ENCODE assay signal across 13 cellular contexts in genomic region chr1:4584471-4584870, GRCh38.
DNase-seq lines count a peak whose midpoint lies in the region; ATAC-seq and TF ChIP-seq lines count a peak whose summit lies in the region.
"Had no signal": no experiment of that assay in that cellular context is flagged by ENCODE, and none has a peak within 500 bp of the region (broad histone marks: within the 10 kb centered on the region; RNA-seq: fewer than 3 reads in every experiment).

No MANE protein-coding gene starts in this region.

- no peaks in the 10 kb centered on the region for H3K9me2 ChIP-seq in OCI-LY7 (ENCODE audit: insufficient read depth, low read length)

- no peak for ATAC-seq in activated naive CD4-positive, alpha-beta T cell treated with anti-CD3 and anti-CD28 coated beads, Interleukin-2, amount 50 U/mL, for 72 hours
- ATAC-seq in left ventricle myocardium superior (no peak), HG02678 (IDR thresholded peaks at IDR 0.05; ENCODE audit: unreplicated experiment) (no peak)

- H3K9me3 Mint-ChIP-seq in nephron = peaks cover 3% of the 10 kb centered on the region
- H3K9me3 Mint-ChIP-seq in activated naive CD4-positive, alpha-beta T cell treated with anti-CD3 and anti-CD28 coated beads, Interleukin-2, amount 50 U/mL, for 72 hours = no peaks in the 10 kb centered on the region
- H3K9me3 Mint-ChIP-seq: CD4-positive, alpha-beta T cell had no signal

- intact Hi-C loops in A673 (cut with micrococcal nuclease; ENCODE audit: unreplicated experiment) = no loop called here
- intact Hi-C loops in OCI-LY7 (cut with micrococcal nuclease; ENCODE audit: unreplicated experiment) = loop anchor here (10.0 kb wide), 1 partner anchor 670 kb away; no protein-coding TSS in a partner anchor
- intact Hi-C loops in left ventricle myocardium superior (cut with micrococcal nuclease) = no loop called here

- H3K27ac ChIP-seq in A673 (ENCODE audit: low read depth, low read length, poor library complexity, severe bottlenecking) = no peak overlapping the region
- no peak overlapping the region for H3K27ac ChIP-seq in OCI-LY7 (ENCODE audit: low read depth, low read length, poor library complexity, severe bottlenecking)
- H3K27ac ChIP-seq: 22Rv1 had no signal

- no peak overlapping the region for H3K4me3 ChIP-seq in A673 (ENCODE audit: low read depth, low read length, poor library complexity, severe bottlenecking)
- H3K4me3 ChIP-seq in OCI-LY7 (ENCODE audit: low read depth, low read length, poor library complexity, severe bottlenecking) = no peak overlapping the region
- H3K4me3 ChIP-seq: HAP-1 had no signal

- CTCF ChIA-PET in A673 (lab: Charles Lee) (no interaction called here), OCI-LY7 (lab: Charles Lee; ENCODE audit: unreplicated experiment) (no interaction called here)

- H3K27me3 ChIP-seq in A673 (replicated peaks; ENCODE audit: insufficient read depth, low read depth, low read length, poor library complexity) = no peaks in the 10 kb centered on the region

- peak overlapping the region; percentile 38 for H3K4me2 ChIP-seq in OCI-LY7 (ENCODE audit: low read length)

- H3K4me3 Mint-ChIP-seq in nephron = no peak overlapping the region
- H3K4me3 Mint-ChIP-seq: CD4-positive, alpha-beta T cell had no signal

- no peak for TF ChIP-seq CTCF in A673 (conservative IDR thresholded peaks at IDR 0.05; ENCODE audit: low read depth, low read length)
- no peak for TF ChIP-seq CTCF in OCI-LY7 (conservative IDR thresholded peaks at IDR 0.05; ENCODE audit: low read length)
- TF ChIP-seq CTCF in nephron (IDR thresholded peaks at IDR 0.05; ENCODE audit: unreplicated experiment in 3 of 3) = no peak

- peaks cover 19% of the 10 kb centered on the region for H3K4me1 Mint-ChIP-seq in nephron

- no peaks in the 10 kb centered on the region for H3K36me3 ChIP-seq in A673 (ENCODE audit: insufficient read depth, low read length, poor library complexity, severe bottlenecking)
- H3K36me3 ChIP-seq in OCI-LY7 (ENCODE audit: insufficient read depth, low read length) = no peaks in the 10 kb centered on the region
- H3K36me3 ChIP-seq: HAP-1 had no signal

- no peak overlapping the region; the same call in 1 of the 2 replicates for H2AFZ ChIP-seq in OCI-LY7 (ENCODE audit: low read length)

- H3K79me2 ChIP-seq in OCI-LY7 (ENCODE audit: insufficient read depth, low read depth, low read length) = no peaks in the 10 kb centered on the region

- no peaks in the 10 kb centered on the region for H4K20me1 ChIP-seq in OCI-LY7 (ENCODE audit: insufficient read depth, low read length)

- no peaks in the 10 kb centered on the region for H3K9me3 ChIP-seq in A673 (ENCODE audit: low read depth, low read length, poor library complexity, severe bottlenecking)
- H3K9me3 ChIP-seq in OCI-LY7 (ENCODE audit: low read length) = no peaks in the 10 kb centered on the region
- H3K9me3 ChIP-seq: HAP-1 had no signal

- H3K4me1 ChIP-seq in A673 (ENCODE audit: insufficient read depth, low read length, poor library complexity, severe bottlenecking) (no peaks in the 10 kb centered on the region), OCI-LY7 (ENCODE audit: insufficient read depth, low read length, poor library complexity, severe bottlenecking) (peaks cover 10% of the 10 kb centered on the region)
- H3K4me1 ChIP-seq: HAP-1 had no signal

- BruUV-seq in A673 (replicated peaks; lab: Mats Ljungman, UMichigan) (no TSS peak), OCI-LY7 (replicated peaks; lab: Mats Ljungman, UMichigan) (no TSS peak)

- H3K27ac Mint-ChIP-seq in nephron = peak overlapping the region in 2 of 3 experiments; percentile 35 to 50
- no peak overlapping the region for H3K27ac Mint-ChIP-seq in activated naive CD4-positive, alpha-beta T cell treated with anti-CD3 and anti-CD28 coated beads, Interleukin-2, amount 50 U/mL, for 72 hours
- H3K27ac Mint-ChIP-seq: CD4-positive, alpha-beta T cell had no signal

- DNase-seq in A673 (ENCODE audit: low spot score) (peak; percentile 14), NAMALWA (ENCODE audit: low spot score) (peak; percentile 28), OCI-LY7 (ENCODE audit: low spot score) (peak; percentile 8), left ventricle myocardium superior (no peak), NCI-H146 treated with DMSO at 0.1 percent for 48 hours (lab: John Stamatoyannopoulos, UW; ENCODE audit: unreplicated experiment) (no peak)
- no peak for DNase-seq in activated naive CD4-positive, alpha-beta T cell treated with anti-CD3 and anti-CD28 coated beads, Interleukin-2, amount 50 U/mL, for 72 hours (ENCODE audit: low spot score in 2 of 2)
- DNase-seq: AML-193, DMS 273 treated with DMSO at 0.1 percent for 48 hours had no signal

- peaks cover 36% of the 10 kb centered on the region for H3K27me3 Mint-ChIP-seq in nephron (ENCODE audit: low read depth)

- H3K36me3 Mint-ChIP-seq in nephron (ENCODE audit: low read depth) = no peaks in the 10 kb centered on the region
- no peaks in the 10 kb centered on the region for H3K36me3 Mint-ChIP-seq in activated naive CD4-positive, alpha-beta T cell treated with anti-CD3 and anti-CD28 coated beads, Interleukin-2, amount 50 U/mL, for 72 hours

- POLR2A ChIA-PET in A673 (lab: Charles Lee; ENCODE audit: low non-redundant PET) = no interaction called here
- POLR2A ChIA-PET in OCI-LY7 (lab: Charles Lee) = interaction anchor here (0.6 kb wide), 1 partner anchor 32 kb away, joined by 3 read pairs; no protein-coding TSS in a partner anchor

Comparison
In these comparisons a context has a peak if more than half of its experiments do, and no peak if none do; other contexts are left out.
1. DNase-seq: peak in A673 (single experiment), NAMALWA (single experiment) and OCI-LY7 (single experiment); none in activated naive CD4-positive, alpha-beta T cell treated with anti-CD3 and anti-CD28 coated beads, Interleukin-2, amount 50 U/mL, for 72 hours (0 of 2), left ventricle myocardium superior (single experiment) and NCI-H146 treated with DMSO at 0.1 percent for 48 hours (single experiment).
2. H3K27ac Mint-ChIP-seq: peak in nephron (2 of 3); none in activated naive CD4-positive, alpha-beta T cell treated with anti-CD3 and anti-CD28 coated beads, Interleukin-2, amount 50 U/mL, for 72 hours (0 of 2).